18 cellular contexts compared by ENCODE assay signal in genomic region chr16:26667271-26667703, GRCh38.
DNase-seq lines count a peak whose midpoint lies in the region; ATAC-seq and TF ChIP-seq lines count a peak whose summit lies in the region.
"Had no signal": no experiment of that assay in that cellular context is flagged by ENCODE, and none has a peak within 500 bp of the region (broad histone marks: within the 10 kb centered on the region; RNA-seq: fewer than 3 reads in every experiment).

No MANE protein-coding gene starts in this region.

- H3K9me3 Mint-ChIP-seq in activated T-helper 17 cell treated with anti-CD3 and anti-CD28 coated beads, Interleukin-2, amount 50 U/mL, for 72 hours: peaks cover 3% of the 10 kb centered on the region
- H3K9me3 Mint-ChIP-seq in nephron progenitor cell: peaks cover 4% of the 10 kb centered on the region

- ATAC-seq in activated T-helper 17 cell treated with anti-CD3 and anti-CD28 coated beads, Interleukin-2, amount 50 U/mL, for 72 hours (replicated peaks): no peak
- no peak for ATAC-seq in GM21528 (IDR thresholded peaks at IDR 0.05; ENCODE audit: low FRiP score, unreplicated experiment)
- ATAC-seq in HG03432 (IDR thresholded peaks at IDR 0.05; ENCODE audit: unreplicated experiment): no peak
- ATAC-seq in lower lobe of right lung: no peak

- peaks cover 3% of the 10 kb centered on the region for H3K27me3 Mint-ChIP-seq in activated T-helper 17 cell treated with anti-CD3 and anti-CD28 coated beads, Interleukin-2, amount 50 U/mL, for 72 hours
- peaks cover 29% of the 10 kb centered on the region for H3K27me3 Mint-ChIP-seq in nephron progenitor cell (ENCODE audit: low read depth, poor library complexity)

- intact Hi-C loops in lower lobe of right lung (cut with DNase I): no loop called here

- H3K9me3 ChIP-seq in lower lobe of right lung: no peaks in the 10 kb centered on the region
- H3K9me3 ChIP-seq: HAP-1 had no signal

- H3K36me3 Mint-ChIP-seq in activated T-helper 17 cell treated with anti-CD3 and anti-CD28 coated beads, Interleukin-2, amount 50 U/mL, for 72 hours (ENCODE audit: low read depth): no peaks in the 10 kb centered on the region
- no peaks in the 10 kb centered on the region for H3K36me3 Mint-ChIP-seq in nephron progenitor cell (ENCODE audit: low read depth)

- peaks cover 12% of the 10 kb centered on the region for H3K4me1 Mint-ChIP-seq in activated T-helper 17 cell treated with anti-CD3 and anti-CD28 coated beads, Interleukin-2, amount 50 U/mL, for 72 hours
- peaks cover 50% of the 10 kb centered on the region for H3K4me1 Mint-ChIP-seq in nephron progenitor cell

- DNase-seq in ELF-1 (ENCODE audit: low read depth, low spot score): peak; percentile 20
- peak; percentile 20 for DNase-seq in iPS DF 19.7 (ENCODE audit: low read depth, low spot score)
- peak; percentile 13 for DNase-seq in nephron progenitor cell
- no peak for DNase-seq in hepatic stellate cell (ENCODE audit: low spot score)
- no peak for DNase-seq in lower lobe of right lung
- DNase-seq: 8988T; EL; KG1; NCI-H146; NCI-H2227 treated with DMSO at 0.1 percent for 48 hours; NCI-H774; NK-92 treated with Interleukin-12 subunit alpha and Interleukin-12 subunit beta, amount 100 ng/mL, for 24 hours; SIG-M5 had no signal

- H3K4me3 ChIP-seq in lower lobe of right lung: no peak overlapping the region
- H3K4me3 ChIP-seq: HAP-1 had no signal

- H3K27ac ChIP-seq in lower lobe of right lung: no peak overlapping the region
- H3K27ac ChIP-seq: C4-2B had no signal

- no peaks in the 10 kb centered on the region for H3K4me1 ChIP-seq in lower lobe of right lung
- H3K4me1 ChIP-seq: HAP-1 had no signal

- H3K27ac Mint-ChIP-seq in activated T-helper 17 cell treated with anti-CD3 and anti-CD28 coated beads, Interleukin-2, amount 50 U/mL, for 72 hours: no peak overlapping the region
- H3K27ac Mint-ChIP-seq in nephron progenitor cell: peak overlapping the region; percentile 39

- no peak for TF ChIP-seq CTCF in nephron progenitor cell (IDR thresholded peaks at IDR 0.05)
- no peak for TF ChIP-seq CTCF in lower lobe of right lung (IDR thresholded peaks at IDR 0.05)

- no peaks in the 10 kb centered on the region for H3K27me3 ChIP-seq in lower lobe of right lung (ENCODE audit: low read depth)

- H3K36me3 ChIP-seq in lower lobe of right lung: no peaks in the 10 kb centered on the region
- H3K36me3 ChIP-seq: HAP-1 had no signal

- peak overlapping the region; percentile 10 for H3K4me3 Mint-ChIP-seq in activated T-helper 17 cell treated with anti-CD3 and anti-CD28 coated beads, Interleukin-2, amount 50 U/mL, for 72 hours
- H3K4me3 Mint-ChIP-seq in nephron progenitor cell: peak overlapping the region; percentile 34

Comparison
In these comparisons a context has a peak if more than half of its experiments do, and no peak if none do; other contexts are left out.
1. DNase-seq: peak in ELF-1 (single experiment), iPS DF 19.7 (single experiment) and nephron progenitor cell (single experiment); none in hepatic stellate cell (single experiment) and lower lobe of right lung (single experiment).